In genomic region chr20:25195014-25195961, GRCh38 we compare ENCODE assay signal across 8 cellular contexts. TPM values are rescaled to one million over a fixed set of nuclear protein-coding genes. Genes with fewer than 3 reads are reported as not detected.
A peak's percentile ranks its signal among the peaks of the same experiment; 100 is the strongest.
DNase-seq lines count a peak whose midpoint lies in the region; ATAC-seq and TF ChIP-seq lines count a peak whose summit lies in the region.

Gene ENTPD6 (plus strand): TSS chr20:25195712. CDS start chr20:25206537, 10,825 bp downstream.

- H3K36me3 ChIP-seq in Caco-2 (ENCODE audit: control insufficient read depth, insufficient read depth, low read length) (peaks cover 1% of the 10 kb centered on the region; the same call in 1 of the 2 replicates), endodermal cell (ENCODE audit: control insufficient read depth, insufficient read depth, low read length) (peaks cover 8% of the 10 kb centered on the region)

- no peaks in the 10 kb centered on the region for H3K36me3 Mint-ChIP-seq in Caco-2 (ENCODE audit: insufficient read depth, unreplicated experiment)
- no peaks in the 10 kb centered on the region for H3K36me3 Mint-ChIP-seq in endodermal cell (ENCODE audit: low read depth)
- peaks cover 2% of the 10 kb centered on the region for H3K36me3 Mint-ChIP-seq in mesothelial cell of epicardium

- H3K4me1 ChIP-seq in Caco-2 (peaks cover 4% of the 10 kb centered on the region; the same call in 1 of the 2 replicates), endodermal cell (ENCODE audit: control insufficient read depth, insufficient read depth, low read length) (peaks cover 3% of the 10 kb centered on the region)

- H3K9me3 Mint-ChIP-seq in Caco-2 (ENCODE audit: unreplicated experiment) (no peaks in the 10 kb centered on the region), endodermal cell (peaks cover 3% of the 10 kb centered on the region), mesothelial cell of epicardium (no peaks in the 10 kb centered on the region)

- 9 to 19% methylated on average over 36 to 75 of the region's 75 CpGs for WGBS in endodermal cell (ENCODE audit: insufficient coverage in 1 of 2, insufficient read length in 1 of 2), 2 experiments

- H3K27me3 ChIP-seq in Caco-2 (replicated peaks; ENCODE audit: control insufficient read depth, insufficient read depth, low read length) (no peaks in the 10 kb centered on the region), endodermal cell (ENCODE audit: control insufficient read depth, insufficient read depth, low read length, poor library complexity, severe bottlenecking) (peaks cover 6% of the 10 kb centered on the region)

- peak within 1 kb of the TSS; percentile 33 for H3K27ac Mint-ChIP-seq in Caco-2 (ENCODE audit: unreplicated experiment)
- H3K27ac Mint-ChIP-seq in endodermal cell = peak within 1 kb of the TSS; percentile 87
- peak within 1 kb of the TSS; percentile 93 for H3K27ac Mint-ChIP-seq in mesothelial cell of epicardium

- H3K4me3 ChIP-seq in Caco-2 (ENCODE audit: low read depth, low read length) = peak within 1 kb of the TSS; percentile 80
- peak within 1 kb of the TSS; percentile 95 for H3K4me3 ChIP-seq in endodermal cell (ENCODE audit: low read length)

- peak within 1 kb of the TSS; percentile 65 for H3K9ac ChIP-seq in endodermal cell (ENCODE audit: extremely low read depth, low read length, poor library complexity, severe bottlenecking)

- H3K9me3 ChIP-seq in Caco-2 (no peaks in the 10 kb centered on the region), endodermal cell (ENCODE audit: control insufficient read depth, low read length) (no peaks in the 10 kb centered on the region)

- BruUV-seq in Caco-2 (replicated peaks; lab: Mats Ljungman, UMichigan) = TSS peak; percentile 78

- H3K4me1 Mint-ChIP-seq in Caco-2 (ENCODE audit: low read depth, unreplicated experiment) (no peaks in the 10 kb centered on the region), endodermal cell (peaks cover 21% of the 10 kb centered on the region), mesothelial cell of epicardium (peaks cover 21% of the 10 kb centered on the region)

- TF ChIP-seq CTCF in Caco-2 (IDR thresholded peaks at IDR 0.05; ENCODE audit: insufficient read depth in 1 of 2, low read depth in 1 of 2, low read length in 1 of 2, severe bottlenecking in 1 of 2, unreplicated experiment in 1 of 2) = peak in 1 of 2 experiments; percentile 48
- TF ChIP-seq CTCF in endodermal cell (conservative IDR thresholded peaks at IDR 0.05) = no peak
- no peak for TF ChIP-seq CTCF in mesothelial cell of epicardium (IDR thresholded peaks at IDR 0.05; ENCODE audit: unreplicated experiment)

- intact Hi-C loops in Caco-2 (cut with micrococcal nuclease; ENCODE audit: unreplicated experiment) = loop anchor here (1.0 to 2.0 kb wide), 2 partner anchors 20 to 52 kb away; no protein-coding TSS in a partner anchor

- peak within 1 kb of the TSS; percentile 78 for H3K4me3 Mint-ChIP-seq in Caco-2 (ENCODE audit: unreplicated experiment)
- peak within 1 kb of the TSS; percentile 71 for H3K4me3 Mint-ChIP-seq in endodermal cell
- H3K4me3 Mint-ChIP-seq in mesothelial cell of epicardium = peak within 1 kb of the TSS; percentile 94

- POLR2A ChIA-PET in Caco-2 (lab: Charles Lee) = interaction anchor here (0.6 to 2.6 kb wide), 3 partner anchors 38 to 57 kb away, joined by 3 to 18 read pairs (median 4); partner anchors contain the start of gene PYGB

- ATAC-seq in GM21367 (IDR thresholded peaks at IDR 0.05; ENCODE audit: unreplicated experiment) = peak; percentile 65

- H3K27ac ChIP-seq in endodermal cell (ENCODE audit: low read depth, low read length) = peak within 1 kb of the TSS; percentile 41

- H3K27me3 Mint-ChIP-seq in Caco-2 (ENCODE audit: insufficient read depth, unreplicated experiment) = no peaks in the 10 kb centered on the region
- H3K27me3 Mint-ChIP-seq in endodermal cell (ENCODE audit: insufficient read depth) = peaks cover 11% of the 10 kb centered on the region
- no peaks in the 10 kb centered on the region for H3K27me3 Mint-ChIP-seq in mesothelial cell of epicardium (ENCODE audit: low read depth)

- peak; percentile 92 to 97 for DNase-seq in Caco-2
- peak; percentile 69 for DNase-seq in HT1080 (ENCODE audit: low read depth)
- DNase-seq in NOMO-1 treated with DMSO at 0.1 percent for 48 hours (lab: John Stamatoyannopoulos, UW; ENCODE audit: unreplicated experiment) = peak; percentile 55
- DNase-seq in activated CD8-positive, alpha-beta memory T cell treated with anti-CD3 and anti-CD28 coated beads, Interleukin-2, amount 50 U/mL, for 1 hour (ENCODE audit: extremely low read depth) = peak; percentile 79
- DNase-seq in endodermal cell = peak; percentile 94
- DNase-seq in mesothelial cell of epicardium (ENCODE audit: low spot score in 2 of 2, unreplicated experiment in 2 of 2) = peak; percentile 90 to 97
- DNase-seq in stimulated activated CD8-positive, alpha-beta memory T cell treated with anti-CD3 and anti-CD28 coated beads, Interleukin-15, amount 100 ng/mL, for 4 hours (ENCODE audit: low read depth in 2 of 2) = peak; percentile 78 to 86

- CTCF ChIA-PET in Caco-2 (lab: Charles Lee) = interaction anchor here (0.9 to 2.6 kb wide), 6 partner anchors 38 to 444 kb away, joined by 3 to 17 read pairs (median 3); partner anchors contain the start of gene PYGB

RNA-seq across cellular contexts. Expression of gene ENTPD6, which starts in this region (rescaled TPM):
- total RNA-seq in Caco-2 (2022) = 86.6 and 89.4 TPM in 2 replicates
- 96.1 and 107 TPM in 2 replicates for total RNA-seq in HT1080 (2014; rRNA removed; shearing (Covaris generic))
- polyA plus RNA-seq in HT1080 (2015; cell fraction: cytosol; rRNA removed) = 87.1 and 94.7 TPM in 2 replicates
- polyA plus RNA-seq in HT1080 (2015; cell fraction: nucleus; rRNA removed) = 167 and 180 TPM in 2 replicates
- total RNA-seq in endodermal cell = 10 to 100 TPM; 77.1 to 93.6 TPM
- 49.8 TPM for polyA plus RNA-seq in endodermal cell (2013, experiment 1 of 2)
- 44.7 TPM for polyA plus RNA-seq in endodermal cell (2013, experiment 2 of 2)
- total RNA-seq in mesothelial cell of epicardium = 59.3 to 68.6 TPM (median 67.8 TPM) in 3 replicates

Comparison
In these comparisons a context has a peak if more than half of its experiments do, and no peak if none do; other contexts are left out.
1. Peak in every context shown above with its lines: DNase-seq, ATAC-seq, H3K4me3 ChIP-seq and H3K27ac ChIP-seq.
2. H3K27ac Mint-ChIP-seq: peak in every context shown above with its lines; median percentile 93 in mesothelial cell of epicardium; 87 in endodermal cell; 33 in Caco-2.